ENCODE assay signal across 1 cellular context in the genomic region with DNA sequence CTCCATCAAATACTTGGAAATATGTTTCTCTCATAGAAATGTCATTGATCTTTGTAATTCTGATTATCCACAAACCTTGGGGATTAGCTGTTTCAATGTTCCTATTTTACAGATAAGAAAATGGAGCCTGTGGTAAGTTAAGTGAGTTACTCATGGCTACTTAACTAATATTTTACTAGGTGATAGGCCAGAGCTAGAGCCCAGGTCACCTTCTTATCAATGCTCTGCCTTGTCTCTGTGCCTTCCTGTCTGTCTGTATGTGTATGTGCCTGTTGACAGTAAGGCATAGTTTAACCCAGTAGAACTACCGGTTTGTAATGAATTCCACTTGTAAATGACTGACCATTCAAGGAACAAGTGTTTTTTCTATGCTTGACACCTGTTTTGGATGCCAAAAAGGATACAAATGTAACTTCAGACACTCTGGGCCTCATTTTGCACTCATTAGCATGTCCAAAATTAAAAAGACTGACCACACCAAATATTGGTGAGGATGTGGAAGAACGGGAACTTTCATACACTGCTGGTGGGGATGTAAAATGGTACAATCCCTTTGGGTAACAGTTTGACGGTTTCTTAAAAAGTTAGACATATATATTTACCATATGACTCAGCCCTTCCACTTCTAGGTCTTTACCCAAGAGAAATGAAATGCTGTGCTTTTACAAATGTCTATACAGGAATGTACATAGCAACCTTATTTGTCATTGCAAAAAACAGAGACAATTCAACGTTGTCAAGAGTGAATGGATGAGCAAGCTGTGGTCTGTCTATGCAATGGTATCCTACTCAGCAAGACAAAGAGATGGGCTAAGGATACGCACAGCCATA.
TF ChIP-seq lines count a peak whose summit lies in the region.

No MANE protein-coding gene starts in this region.

TF ChIP-seq in HepG2, 621 proteins besides CTCF, POLR2A, EP300 and RAD21 (continues in another document):
- no peak for TF ChIP-seq NPAS2 (CRISPR knock-in tag; IDR thresholded peaks at IDR 0.05; ENCODE audit: borderline replicate concordance)
- no peak for TF ChIP-seq ZSCAN20 (CRISPR knock-in tag; IDR thresholded peaks at IDR 0.05; ENCODE audit: borderline replicate concordance)
- TF ChIP-seq ZIK1 (CRISPR knock-in tag; IDR thresholded peaks at IDR 0.05; ENCODE audit: borderline replicate concordance, low read depth), result no peak
- peak; percentile 27; the same call in 1 of the 2 replicates for TF ChIP-seq ZNF33A (CRISPR knock-in tag; IDR thresholded peaks at IDR 0.05; ENCODE audit: borderline replicate concordance)
- no peak for TF ChIP-seq AKAP8 (CRISPR knock-in tag; IDR thresholded peaks at IDR 0.05)
- TF ChIP-seq, protein P1, sequence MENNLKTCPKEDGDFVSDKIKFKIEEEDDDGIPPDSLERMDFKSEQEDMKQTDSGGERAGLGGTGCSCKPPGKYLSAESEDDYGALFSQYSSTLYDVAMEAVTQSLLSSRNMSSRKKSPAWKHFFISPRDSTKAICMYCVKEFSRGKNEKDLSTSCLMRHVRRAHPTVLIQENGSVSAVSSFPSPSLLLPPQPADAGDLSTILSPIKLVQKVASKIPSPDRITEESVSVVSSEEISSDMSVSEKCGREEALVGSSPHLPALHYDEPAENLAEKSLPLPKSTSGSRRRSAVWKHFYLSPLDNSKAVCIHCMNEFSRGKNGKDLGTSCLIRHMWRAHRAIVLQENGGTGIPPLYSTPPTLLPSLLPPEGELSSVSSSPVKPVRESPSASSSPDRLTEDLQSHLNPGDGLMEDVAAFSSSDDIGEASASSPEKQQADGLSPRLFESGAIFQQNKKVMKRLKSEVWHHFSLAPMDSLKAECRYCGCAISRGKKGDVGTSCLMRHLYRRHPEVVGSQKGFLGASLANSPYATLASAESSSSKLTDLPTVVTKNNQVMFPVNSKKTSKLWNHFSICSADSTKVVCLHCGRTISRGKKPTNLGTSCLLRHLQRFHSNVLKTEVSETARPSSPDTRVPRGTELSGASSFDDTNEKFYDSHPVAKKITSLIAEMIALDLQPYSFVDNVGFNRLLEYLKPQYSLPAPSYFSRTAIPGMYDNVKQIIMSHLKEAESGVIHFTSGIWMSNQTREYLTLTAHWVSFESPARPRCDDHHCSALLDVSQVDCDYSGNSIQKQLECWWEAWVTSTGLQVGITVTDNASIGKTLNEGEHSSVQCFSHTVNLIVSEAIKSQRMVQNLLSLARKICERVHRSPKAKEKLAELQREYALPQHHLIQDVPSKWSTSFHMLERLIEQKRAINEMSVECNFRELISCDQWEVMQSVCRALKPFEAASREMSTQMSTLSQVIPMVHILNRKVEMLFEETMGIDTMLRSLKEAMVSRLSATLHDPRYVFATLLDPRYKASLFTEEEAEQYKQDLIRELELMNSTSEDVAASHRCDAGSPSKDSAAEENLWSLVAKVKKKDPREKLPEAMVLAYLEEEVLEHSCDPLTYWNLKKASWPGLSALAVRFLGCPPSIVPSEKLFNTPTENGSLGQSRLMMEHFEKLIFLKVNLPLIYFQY (CRISPR knock-in tag; IDR thresholded peaks at IDR 0.05; ENCODE audit: borderline replicate concordance), result no peak
- TF ChIP-seq, protein P2, sequence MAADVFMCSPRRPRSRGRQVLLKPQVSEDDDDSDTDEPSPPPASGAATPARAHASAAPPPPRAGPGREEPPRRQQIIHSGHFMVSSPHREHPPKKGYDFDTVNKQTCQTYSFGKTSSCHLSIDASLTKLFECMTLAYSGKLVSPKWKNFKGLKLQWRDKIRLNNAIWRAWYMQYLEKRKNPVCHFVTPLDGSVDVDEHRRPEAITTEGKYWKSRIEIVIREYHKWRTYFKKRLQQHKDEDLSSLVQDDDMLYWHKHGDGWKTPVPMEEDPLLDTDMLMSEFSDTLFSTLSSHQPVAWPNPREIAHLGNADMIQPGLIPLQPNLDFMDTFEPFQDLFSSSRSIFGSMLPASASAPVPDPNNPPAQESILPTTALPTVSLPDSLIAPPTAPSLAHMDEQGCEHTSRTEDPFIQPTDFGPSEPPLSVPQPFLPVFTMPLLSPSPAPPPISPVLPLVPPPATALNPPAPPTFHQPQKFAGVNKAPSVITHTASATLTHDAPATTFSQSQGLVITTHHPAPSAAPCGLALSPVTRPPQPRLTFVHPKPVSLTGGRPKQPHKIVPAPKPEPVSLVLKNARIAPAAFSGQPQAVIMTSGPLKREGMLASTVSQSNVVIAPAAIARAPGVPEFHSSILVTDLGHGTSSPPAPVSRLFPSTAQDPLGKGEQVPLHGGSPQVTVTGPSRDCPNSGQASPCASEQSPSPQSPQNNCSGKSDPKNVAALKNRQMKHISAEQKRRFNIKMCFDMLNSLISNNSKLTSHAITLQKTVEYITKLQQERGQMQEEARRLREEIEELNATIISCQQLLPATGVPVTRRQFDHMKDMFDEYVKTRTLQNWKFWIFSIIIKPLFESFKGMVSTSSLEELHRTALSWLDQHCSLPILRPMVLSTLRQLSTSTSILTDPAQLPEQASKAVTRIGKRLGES (CRISPR knock-in tag; IDR thresholded peaks at IDR 0.05; ENCODE audit: borderline replicate concordance), result no peak
- no peak for TF ChIP-seq EEA1 (CRISPR knock-in tag; IDR thresholded peaks at IDR 0.05; ENCODE audit: borderline replicate concordance)
- no peak for TF ChIP-seq RNF2 (conservative IDR thresholded peaks at IDR 0.05; ENCODE audit: low read depth)
- TF ChIP-seq, protein P3, sequence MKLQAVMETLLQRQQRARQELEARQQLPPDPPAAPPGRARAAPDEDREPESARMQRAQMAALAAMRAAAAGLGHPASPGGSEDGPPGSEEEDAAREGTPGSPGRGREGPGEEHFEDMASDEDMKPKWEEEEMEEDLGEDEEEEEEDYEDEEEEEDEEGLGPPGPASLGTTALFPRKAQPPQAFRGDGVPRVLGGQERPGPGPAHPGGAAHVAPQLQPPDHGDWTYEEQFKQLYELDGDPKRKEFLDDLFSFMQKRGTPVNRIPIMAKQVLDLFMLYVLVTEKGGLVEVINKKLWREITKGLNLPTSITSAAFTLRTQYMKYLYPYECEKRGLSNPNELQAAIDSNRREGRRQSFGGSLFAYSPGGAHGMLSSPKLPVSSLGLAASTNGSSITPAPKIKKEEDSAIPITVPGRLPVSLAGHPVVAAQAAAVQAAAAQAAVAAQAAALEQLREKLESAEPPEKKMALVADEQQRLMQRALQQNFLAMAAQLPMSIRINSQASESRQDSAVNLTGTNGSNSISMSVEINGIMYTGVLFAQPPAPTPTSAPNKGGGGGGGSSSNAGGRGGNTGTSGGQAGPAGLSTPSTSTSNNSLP (IDR thresholded peaks at IDR 0.05; ENCODE audit: low read depth, low read length), result peak; percentile 95
- peak; percentile 95 for TF ChIP-seq FOXA1 (IDR thresholded peaks at IDR 0.05)
- peak; percentile 93 for TF ChIP-seq FOXA1 (CRISPR knock-in tag; IDR thresholded peaks at IDR 0.05)
- TF ChIP-seq ZNF577 (CRISPR knock-in tag; IDR thresholded peaks at IDR 0.05; ENCODE audit: borderline replicate concordance, low read depth), result no peak
- TF ChIP-seq NFYB (CRISPR knock-in tag; IDR thresholded peaks at IDR 0.05), result no peak
- TF ChIP-seq, protein P4, sequence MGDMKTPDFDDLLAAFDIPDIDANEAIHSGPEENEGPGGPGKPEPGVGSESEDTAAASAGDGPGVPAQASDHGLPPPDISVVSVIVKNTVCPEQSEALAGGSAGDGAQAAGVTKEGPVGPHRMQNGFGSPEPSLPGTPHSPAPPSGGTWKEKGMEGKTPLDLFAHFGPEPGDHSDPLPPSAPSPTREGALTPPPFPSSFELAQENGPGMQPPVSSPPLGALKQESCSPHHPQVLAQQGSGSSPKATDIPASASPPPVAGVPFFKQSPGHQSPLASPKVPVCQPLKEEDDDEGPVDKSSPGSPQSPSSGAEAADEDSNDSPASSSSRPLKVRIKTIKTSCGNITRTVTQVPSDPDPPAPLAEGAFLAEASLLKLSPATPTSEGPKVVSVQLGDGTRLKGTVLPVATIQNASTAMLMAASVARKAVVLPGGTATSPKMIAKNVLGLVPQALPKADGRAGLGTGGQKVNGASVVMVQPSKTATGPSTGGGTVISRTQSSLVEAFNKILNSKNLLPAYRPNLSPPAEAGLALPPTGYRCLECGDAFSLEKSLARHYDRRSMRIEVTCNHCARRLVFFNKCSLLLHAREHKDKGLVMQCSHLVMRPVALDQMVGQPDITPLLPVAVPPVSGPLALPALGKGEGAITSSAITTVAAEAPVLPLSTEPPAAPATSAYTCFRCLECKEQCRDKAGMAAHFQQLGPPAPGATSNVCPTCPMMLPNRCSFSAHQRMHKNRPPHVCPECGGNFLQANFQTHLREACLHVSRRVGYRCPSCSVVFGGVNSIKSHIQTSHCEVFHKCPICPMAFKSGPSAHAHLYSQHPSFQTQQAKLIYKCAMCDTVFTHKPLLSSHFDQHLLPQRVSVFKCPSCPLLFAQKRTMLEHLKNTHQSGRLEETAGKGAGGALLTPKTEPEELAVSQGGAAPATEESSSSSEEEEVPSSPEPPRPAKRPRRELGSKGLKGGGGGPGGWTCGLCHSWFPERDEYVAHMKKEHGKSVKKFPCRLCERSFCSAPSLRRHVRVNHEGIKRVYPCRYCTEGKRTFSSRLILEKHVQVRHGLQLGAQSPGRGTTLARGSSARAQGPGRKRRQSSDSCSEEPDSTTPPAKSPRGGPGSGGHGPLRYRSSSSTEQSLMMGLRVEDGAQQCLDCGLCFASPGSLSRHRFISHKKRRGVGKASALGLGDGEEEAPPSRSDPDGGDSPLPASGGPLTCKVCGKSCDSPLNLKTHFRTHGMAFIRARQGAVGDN (CRISPR knock-in tag; IDR thresholded peaks at IDR 0.05), result no peak
- no peak for TF ChIP-seq ARNT2 (CRISPR knock-in tag; IDR thresholded peaks at IDR 0.05; ENCODE audit: low read depth)
- TF ChIP-seq RORA (CRISPR knock-in tag; IDR thresholded peaks at IDR 0.05), result no peak
- TF ChIP-seq ZNF75D (CRISPR knock-in tag; IDR thresholded peaks at IDR 0.05; ENCODE audit: borderline replicate concordance), result no peak
- no peak for TF ChIP-seq ZNF530 (CRISPR knock-in tag; IDR thresholded peaks at IDR 0.05; ENCODE audit: low read depth)
- peak; percentile 92 for TF ChIP-seq ZNF12 (CRISPR knock-in tag; IDR thresholded peaks at IDR 0.05)
- TF ChIP-seq, protein P5, sequence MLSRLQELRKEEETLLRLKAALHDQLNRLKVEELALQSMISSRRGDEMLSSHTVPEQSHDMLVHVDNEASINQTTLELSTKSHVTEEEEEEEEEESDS (CRISPR knock-in tag; IDR thresholded peaks at IDR 0.05; ENCODE audit: borderline replicate concordance), result no peak
- TF ChIP-seq ZNF501 (CRISPR knock-in tag; IDR thresholded peaks at IDR 0.05), result no peak
- no peak for TF ChIP-seq ZNF572 (CRISPR knock-in tag; IDR thresholded peaks at IDR 0.05)
- TF ChIP-seq SALL1 (CRISPR knock-in tag; IDR thresholded peaks at IDR 0.05), result peak; percentile 24; the same call in 1 of the 2 replicates
- TF ChIP-seq SRSF1 (optimal IDR thresholded peaks at IDR 0.05; ENCODE audit: low read depth, low read length), result no peak
- no peak for TF ChIP-seq ZFP36 (IDR thresholded peaks at IDR 0.05; ENCODE audit: borderline replicate concordance, low read depth, low read length, partially characterized antibody)
- TF ChIP-seq SMC3 (IDR thresholded peaks at IDR 0.05; ENCODE audit: low read length), result no peak
- no peak for TF ChIP-seq ZNF543 (CRISPR knock-in tag; IDR thresholded peaks at IDR 0.05)
- TF ChIP-seq, protein P6, sequence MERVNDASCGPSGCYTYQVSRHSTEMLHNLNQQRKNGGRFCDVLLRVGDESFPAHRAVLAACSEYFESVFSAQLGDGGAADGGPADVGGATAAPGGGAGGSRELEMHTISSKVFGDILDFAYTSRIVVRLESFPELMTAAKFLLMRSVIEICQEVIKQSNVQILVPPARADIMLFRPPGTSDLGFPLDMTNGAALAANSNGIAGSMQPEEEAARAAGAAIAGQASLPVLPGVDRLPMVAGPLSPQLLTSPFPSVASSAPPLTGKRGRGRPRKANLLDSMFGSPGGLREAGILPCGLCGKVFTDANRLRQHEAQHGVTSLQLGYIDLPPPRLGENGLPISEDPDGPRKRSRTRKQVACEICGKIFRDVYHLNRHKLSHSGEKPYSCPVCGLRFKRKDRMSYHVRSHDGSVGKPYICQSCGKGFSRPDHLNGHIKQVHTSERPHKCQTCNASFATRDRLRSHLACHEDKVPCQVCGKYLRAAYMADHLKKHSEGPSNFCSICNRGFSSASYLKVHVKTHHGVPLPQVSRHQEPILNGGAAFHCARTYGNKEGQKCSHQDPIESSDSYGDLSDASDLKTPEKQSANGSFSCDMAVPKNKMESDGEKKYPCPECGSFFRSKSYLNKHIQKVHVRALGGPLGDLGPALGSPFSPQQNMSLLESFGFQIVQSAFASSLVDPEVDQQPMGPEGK (CRISPR knock-in tag; IDR thresholded peaks at IDR 0.05), result no peak
- TF ChIP-seq ZNF556 (CRISPR knock-in tag; IDR thresholded peaks at IDR 0.05; ENCODE audit: borderline replicate concordance), result no peak
- TF ChIP-seq ZNF607 (CRISPR knock-in tag; IDR thresholded peaks at IDR 0.05; ENCODE audit: borderline replicate concordance), result no peak
- TF ChIP-seq SRSF9 (IDR thresholded peaks at IDR 0.05; ENCODE audit: borderline replicate concordance, insufficient read depth, low read depth, low read length, poor library complexity, severe bottlenecking), result no peak
- TF ChIP-seq PHF21A (CRISPR knock-in tag; IDR thresholded peaks at IDR 0.05), result 0 out of 2 replicates have a peak, but pooled peaks have one; percentile 24
- no peak for TF ChIP-seq MIXL1 (CRISPR knock-in tag; IDR thresholded peaks at IDR 0.05)
- no peak for TF ChIP-seq GABPB1 (CRISPR knock-in tag; IDR thresholded peaks at IDR 0.05)
- TF ChIP-seq, protein P7, sequence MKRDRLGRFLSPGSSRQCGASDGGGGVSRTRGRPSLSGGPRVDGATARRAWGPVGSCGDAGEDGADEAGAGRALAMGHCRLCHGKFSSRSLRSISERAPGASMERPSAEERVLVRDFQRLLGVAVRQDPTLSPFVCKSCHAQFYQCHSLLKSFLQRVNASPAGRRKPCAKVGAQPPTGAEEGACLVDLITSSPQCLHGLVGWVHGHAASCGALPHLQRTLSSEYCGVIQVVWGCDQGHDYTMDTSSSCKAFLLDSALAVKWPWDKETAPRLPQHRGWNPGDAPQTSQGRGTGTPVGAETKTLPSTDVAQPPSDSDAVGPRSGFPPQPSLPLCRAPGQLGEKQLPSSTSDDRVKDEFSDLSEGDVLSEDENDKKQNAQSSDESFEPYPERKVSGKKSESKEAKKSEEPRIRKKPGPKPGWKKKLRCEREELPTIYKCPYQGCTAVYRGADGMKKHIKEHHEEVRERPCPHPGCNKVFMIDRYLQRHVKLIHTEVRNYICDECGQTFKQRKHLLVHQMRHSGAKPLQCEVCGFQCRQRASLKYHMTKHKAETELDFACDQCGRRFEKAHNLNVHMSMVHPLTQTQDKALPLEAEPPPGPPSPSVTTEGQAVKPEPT (CRISPR knock-in tag; IDR thresholded peaks at IDR 0.05; ENCODE audit: low read depth), result no peak
